36 cellular contexts compared by ENCODE assay signal in the genomic region with DNA sequence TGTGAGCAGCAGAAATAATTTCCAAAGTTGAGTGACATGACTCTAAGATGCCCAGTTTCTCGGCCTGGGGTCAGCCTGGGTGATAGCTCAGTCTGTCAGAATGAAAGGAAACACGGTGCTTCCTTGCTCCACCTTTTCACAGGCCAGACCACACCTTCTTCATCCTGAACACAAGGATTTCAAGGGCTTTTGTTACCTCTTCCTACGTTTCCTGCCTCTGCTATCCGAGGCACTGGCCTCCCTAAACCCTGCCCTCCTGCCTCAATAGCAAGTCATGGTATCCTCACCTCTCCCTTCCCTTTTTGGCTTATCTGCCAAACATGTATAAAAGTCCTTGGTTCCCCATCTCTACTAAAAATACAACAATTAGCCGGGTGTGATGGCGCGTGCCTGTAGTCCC. TPM values are rescaled to one million over a fixed set of nuclear protein-coding genes. Genes with fewer than 3 reads are reported as not detected.
"Had no signal": no experiment of that assay in that cellular context is flagged by ENCODE, and none has a peak within 500 bp of the region (broad histone marks: within the 10 kb centered on the region; RNA-seq: fewer than 3 reads in every experiment).

No MANE protein-coding gene starts in this region.

- H3K36me3 ChIP-seq: adrenal gland, colonic mucosa, esophagus muscularis mucosa, gastroesophageal sphincter had no signal

- H3K4me1 ChIP-seq: adrenal gland, body of pancreas, colonic mucosa, foreskin keratinocyte had no signal

- H3K27me3 ChIP-seq: adrenal gland, body of pancreas, colonic mucosa, esophagus muscularis mucosa, gastroesophageal sphincter had no signal

- H3K4me3 Mint-ChIP-seq: activated CD4-positive, alpha-beta memory T cell treated with anti-CD3 and anti-CD28 coated beads for 36 hours; activated CD4-positive, alpha-beta T cell treated with anti-CD3 and anti-CD28 coated beads for 36 hours; activated CD4-positive, alpha-beta T cell treated with anti-CD3 and anti-CD28 coated beads, Interleukin-2, amount 10 ng/mL, durations not matched to agents 24 days and 14 days; activated CD8-positive, alpha-beta memory T cell treated with anti-CD3 and anti-CD28 coated beads, Interleukin-2, amount 10 ng/mL, durations not matched to agents 7 days and 5 days; activated CD8-positive, alpha-beta T cell treated with anti-CD3 and anti-CD28 coated beads, Interleukin-2, amount 10 ng/mL, durations not matched to agents 7 days and 5 days; activated naive CD4-positive, alpha-beta T cell treated with anti-CD3 and anti-CD28 coated beads for 36 hours; activated naive CD4-positive, alpha-beta T cell treated with anti-CD3 and anti-CD28 coated beads, Interleukin-2, amount 50 U/mL, for 24 hours; activated naive CD8-positive, alpha-beta T cell treated with anti-CD3 and anti-CD28 coated beads for 36 hours; activated naive CD8-positive, alpha-beta T cell treated with anti-CD3 and anti-CD28 coated beads, Interleukin-2, amount 50 U/mL, for 24 hours; activated T-helper 1 cell treated with anti-CD3 and anti-CD28 coated beads, Interleukin-12 subunit alpha, Interleukin-12 subunit beta, Interleukin-2, Interleukin-4 antibody, amounts not matched to agents 30 ng/mL and 10 ng/mL and 1 ng/mL, durations not matched to agents 14 hours and 24 hours and 36 hours; T-helper 17 cell; T-helper 2 cell treated with Interferon-gamma antibody and Interleukin-4, amounts not matched to agents 5 μg/mL and 100 μg/mL, for 36 hours had no signal

- DNase-seq: activated CD4-positive, alpha-beta memory T cell treated with anti-CD3 and anti-CD28 coated beads for 36 hours; activated CD4-positive, alpha-beta T cell treated with anti-CD3 and anti-CD28 coated beads for 36 hours; activated CD4-positive, alpha-beta T cell treated with anti-CD3 and anti-CD28 coated beads, Interleukin-2, amount 10 ng/mL, durations not matched to agents 24 days and 14 days; activated CD4-positive, CD25-positive, alpha-beta regulatory T cell; activated CD4-positive, CD25-positive, alpha-beta regulatory T cell treated with anti-CD3 and anti-CD28 coated beads, Interleukin-2, amount 50 U/mL, for 72 hours; activated CD8-positive, alpha-beta memory T cell treated with anti-CD3 and anti-CD28 coated beads, Interleukin-2, amount 10 ng/mL, durations not matched to agents 7 days and 5 days; activated CD8-positive, alpha-beta memory T cell treated with anti-CD3 and anti-CD28 coated beads, Interleukin-2, amount 50 U/mL, for 4 hours; activated CD8-positive, alpha-beta T cell treated with anti-CD3 and anti-CD28 coated beads, Interleukin-2, amount 10 ng/mL, durations not matched to agents 7 days and 5 days; activated effector memory CD4-positive, alpha-beta T cell treated with anti-CD3 and anti-CD28 coated beads, Interleukin-2, amount 50 U/mL, for 16 hours; activated naive CD4-positive, alpha-beta T cell treated with anti-CD3 and anti-CD28 coated beads for 36 hours; activated naive CD8-positive, alpha-beta T cell treated with anti-CD3 and anti-CD28 coated beads for 36 hours; activated naive CD8-positive, alpha-beta T cell treated with anti-CD3 and anti-CD28 coated beads, Interleukin-2, amount 50 U/mL, for 24 hours; activated T-cell treated with anti-CD3 and anti-CD28 coated beads, Interleukin-2, amount 50 U/mL, for 1 hour; activated T-cell treated with anti-CD3 and anti-CD28 coated beads, Interleukin-2, amount 50 U/mL, for 48 hours; adrenal gland; amygdala; aorta; body of pancreas; central memory CD4-positive, alpha-beta T cell; cerebellar nuclear complex; colonic mucosa; effector memory CD4-positive, alpha-beta T cell; erythroblast; foreskin keratinocyte; T-helper 1 cell; T-helper 17 cell; T1000 had no signal

- H3K27ac Mint-ChIP-seq: activated CD4-positive, alpha-beta memory T cell treated with anti-CD3 and anti-CD28 coated beads for 36 hours; activated CD4-positive, alpha-beta T cell treated with anti-CD3 and anti-CD28 coated beads for 36 hours; activated CD4-positive, alpha-beta T cell treated with anti-CD3 and anti-CD28 coated beads, Interleukin-2, amount 10 ng/mL, durations not matched to agents 24 days and 14 days; activated CD8-positive, alpha-beta memory T cell treated with anti-CD3 and anti-CD28 coated beads, Interleukin-2, amount 10 ng/mL, durations not matched to agents 7 days and 5 days; activated CD8-positive, alpha-beta T cell treated with anti-CD3 and anti-CD28 coated beads, Interleukin-2, amount 10 ng/mL, durations not matched to agents 7 days and 5 days; activated naive CD4-positive, alpha-beta T cell treated with anti-CD3 and anti-CD28 coated beads for 36 hours; activated naive CD4-positive, alpha-beta T cell treated with anti-CD3 and anti-CD28 coated beads, Interleukin-2, amount 50 U/mL, for 24 hours; activated naive CD8-positive, alpha-beta T cell treated with anti-CD3 and anti-CD28 coated beads for 36 hours; activated naive CD8-positive, alpha-beta T cell treated with anti-CD3 and anti-CD28 coated beads, Interleukin-2, amount 50 U/mL, for 24 hours; activated T-helper 1 cell treated with anti-CD3 and anti-CD28 coated beads, Interleukin-12 subunit alpha, Interleukin-12 subunit beta, Interleukin-2, Interleukin-4 antibody, amounts not matched to agents 30 ng/mL and 10 ng/mL and 1 ng/mL, durations not matched to agents 14 hours and 24 hours and 36 hours; activated T-helper 2 cell treated with anti-CD3 and anti-CD28 coated beads, Interferon-gamma antibody, Interleukin-2, Interleukin-4, amounts not matched to agents 10 μg/mL and 5 μg/mL and 100 μg/mL, durations not matched to agents 14 hours and 24 hours and 36 hours; T-helper 17 cell; T-helper 2 cell treated with Interferon-gamma antibody and Interleukin-4, amounts not matched to agents 5 μg/mL and 100 μg/mL, for 36 hours had no signal

- H3K27me3 Mint-ChIP-seq: activated naive CD4-positive, alpha-beta T cell treated with anti-CD3 and anti-CD28 coated beads, Interleukin-2, amount 50 U/mL, for 24 hours had no signal

- H3K4me1 Mint-ChIP-seq: activated CD4-positive, alpha-beta T cell treated with anti-CD3 and anti-CD28 coated beads for 36 hours; activated CD4-positive, alpha-beta T cell treated with anti-CD3 and anti-CD28 coated beads, Interleukin-2, amount 10 ng/mL, durations not matched to agents 24 days and 14 days; activated CD8-positive, alpha-beta memory T cell treated with anti-CD3 and anti-CD28 coated beads, Interleukin-2, amount 10 ng/mL, durations not matched to agents 7 days and 5 days; activated naive CD4-positive, alpha-beta T cell treated with anti-CD3 and anti-CD28 coated beads, Interleukin-2, amount 50 U/mL, for 24 hours; activated naive CD8-positive, alpha-beta T cell treated with anti-CD3 and anti-CD28 coated beads for 36 hours; activated naive CD8-positive, alpha-beta T cell treated with anti-CD3 and anti-CD28 coated beads, Interleukin-2, amount 50 U/mL, for 24 hours had no signal

- H3K36me3 Mint-ChIP-seq: activated CD4-positive, alpha-beta memory T cell treated with anti-CD3 and anti-CD28 coated beads for 36 hours; activated CD8-positive, alpha-beta memory T cell treated with anti-CD3 and anti-CD28 coated beads, Interleukin-2, amount 10 ng/mL, durations not matched to agents 7 days and 5 days; activated naive CD4-positive, alpha-beta T cell treated with anti-CD3 and anti-CD28 coated beads, Interleukin-2, amount 50 U/mL, for 24 hours; activated naive CD8-positive, alpha-beta T cell treated with anti-CD3 and anti-CD28 coated beads for 36 hours had no signal

- ATAC-seq: activated CD4-positive, alpha-beta T cell treated with anti-CD3 and anti-CD28 coated beads for 36 hours; activated CD8-positive, alpha-beta memory T cell treated with anti-CD3 and anti-CD28 coated beads, Interleukin-2, amount 10 ng/mL, durations not matched to agents 7 days and 5 days; activated CD8-positive, alpha-beta T cell treated with anti-CD3 and anti-CD28 coated beads, Interleukin-2, amount 10 ng/mL, durations not matched to agents 7 days and 5 days; activated naive CD8-positive, alpha-beta T cell treated with anti-CD3 and anti-CD28 coated beads, Interleukin-2, amount 50 U/mL, for 24 hours; body of pancreas; foreskin keratinocyte; gastroesophageal sphincter; T-helper 17 cell had no signal

- H3K9me3 Mint-ChIP-seq: activated CD4-positive, alpha-beta memory T cell treated with anti-CD3 and anti-CD28 coated beads for 36 hours; activated CD4-positive, alpha-beta T cell treated with anti-CD3 and anti-CD28 coated beads, Interleukin-2, amount 10 ng/mL, durations not matched to agents 24 days and 14 days; activated naive CD4-positive, alpha-beta T cell treated with anti-CD3 and anti-CD28 coated beads for 36 hours; activated naive CD4-positive, alpha-beta T cell treated with anti-CD3 and anti-CD28 coated beads, Interleukin-2, amount 50 U/mL, for 24 hours; activated naive CD8-positive, alpha-beta T cell treated with anti-CD3 and anti-CD28 coated beads for 36 hours; activated naive CD8-positive, alpha-beta T cell treated with anti-CD3 and anti-CD28 coated beads, Interleukin-2, amount 50 U/mL, for 24 hours; activated T-helper 1 cell treated with anti-CD3 and anti-CD28 coated beads, Interleukin-12 subunit alpha, Interleukin-12 subunit beta, Interleukin-2, Interleukin-4 antibody, amounts not matched to agents 30 ng/mL and 10 ng/mL and 1 ng/mL, durations not matched to agents 14 hours and 24 hours and 36 hours; activated T-helper 2 cell treated with anti-CD3 and anti-CD28 coated beads, Interferon-gamma antibody, Interleukin-2, Interleukin-4, amounts not matched to agents 10 μg/mL and 5 μg/mL and 100 μg/mL, durations not matched to agents 14 hours and 24 hours and 36 hours; T-helper 2 cell treated with Interferon-gamma antibody and Interleukin-4, amounts not matched to agents 5 μg/mL and 100 μg/mL, for 36 hours had no signal

- H3K27ac ChIP-seq: adrenal gland, body of pancreas, colonic mucosa, esophagus muscularis mucosa, foreskin keratinocyte had no signal

- H3K9me3 ChIP-seq: adrenal gland, body of pancreas, colonic mucosa, esophagus muscularis mucosa, gastroesophageal sphincter had no signal

- H3K4me3 ChIP-seq: adrenal gland, body of pancreas, colonic mucosa, esophagus muscularis mucosa, gastroesophageal sphincter had no signal

RNA-seq across cellular contexts. Expression of a gene that starts 1.7 kb away (rescaled TPM):
- total RNA-seq: activated CD4-positive, alpha-beta memory T cell treated with anti-CD3 and anti-CD28 coated beads for 36 hours; activated CD4-positive, alpha-beta T cell treated with anti-CD3 and anti-CD28 coated beads for 36 hours; activated CD4-positive, alpha-beta T cell treated with anti-CD3 and anti-CD28 coated beads, Interleukin-2, amount 10 ng/mL, durations not matched to agents 24 days and 14 days; activated CD8-positive, alpha-beta memory T cell treated with anti-CD3 and anti-CD28 coated beads for 36 hours; activated CD8-positive, alpha-beta memory T cell treated with anti-CD3 and anti-CD28 coated beads, Interleukin-2, amount 10 ng/mL, durations not matched to agents 7 days and 5 days; activated CD8-positive, alpha-beta T cell treated with anti-CD3 and anti-CD28 coated beads, Interleukin-2, amount 10 ng/mL, durations not matched to agents 7 days and 5 days; activated naive CD4-positive, alpha-beta T cell treated with anti-CD3 and anti-CD28 coated beads for 36 hours; activated naive CD8-positive, alpha-beta T cell treated with anti-CD3 and anti-CD28 coated beads for 36 hours; activated T-helper 1 cell treated with anti-CD3 and anti-CD28 coated beads, Interleukin-12 subunit alpha, Interleukin-12 subunit beta, Interleukin-2, Interleukin-4 antibody, amounts not matched to agents 30 ng/mL and 10 ng/mL and 1 ng/mL, durations not matched to agents 14 hours and 24 hours and 36 hours; activated T-helper 2 cell treated with anti-CD3 and anti-CD28 coated beads, Interferon-gamma antibody, Interleukin-2, Interleukin-4, amounts not matched to agents 10 μg/mL and 5 μg/mL and 100 μg/mL, durations not matched to agents 14 hours and 24 hours and 36 hours; adrenal gland; body of pancreas; dermis microvascular lymphatic vessel endothelial cell; foreskin keratinocyte; glomerular endothelial cell; T-helper 17 cell had no signal
- polyA plus RNA-seq: aorta, foreskin keratinocyte had no signal

RNA-seq across cellular contexts. Expression of a gene that starts 4.8 kb away (rescaled TPM):
- total RNA-seq: activated CD4-positive, alpha-beta memory T cell treated with anti-CD3 and anti-CD28 coated beads for 36 hours; activated CD4-positive, alpha-beta T cell treated with anti-CD3 and anti-CD28 coated beads for 36 hours; activated CD4-positive, alpha-beta T cell treated with anti-CD3 and anti-CD28 coated beads, Interleukin-2, amount 10 ng/mL, durations not matched to agents 24 days and 14 days; activated CD8-positive, alpha-beta memory T cell treated with anti-CD3 and anti-CD28 coated beads for 36 hours; activated CD8-positive, alpha-beta memory T cell treated with anti-CD3 and anti-CD28 coated beads, Interleukin-2, amount 10 ng/mL, durations not matched to agents 7 days and 5 days; activated CD8-positive, alpha-beta T cell treated with anti-CD3 and anti-CD28 coated beads, Interleukin-2, amount 10 ng/mL, durations not matched to agents 7 days and 5 days; activated naive CD4-positive, alpha-beta T cell treated with anti-CD3 and anti-CD28 coated beads for 36 hours; activated naive CD8-positive, alpha-beta T cell treated with anti-CD3 and anti-CD28 coated beads for 36 hours; activated T-helper 1 cell treated with anti-CD3 and anti-CD28 coated beads, Interleukin-12 subunit alpha, Interleukin-12 subunit beta, Interleukin-2, Interleukin-4 antibody, amounts not matched to agents 30 ng/mL and 10 ng/mL and 1 ng/mL, durations not matched to agents 14 hours and 24 hours and 36 hours; activated T-helper 2 cell treated with anti-CD3 and anti-CD28 coated beads, Interferon-gamma antibody, Interleukin-2, Interleukin-4, amounts not matched to agents 10 μg/mL and 5 μg/mL and 100 μg/mL, durations not matched to agents 14 hours and 24 hours and 36 hours; adrenal gland; aorta; body of pancreas; colonic mucosa; dermis microvascular lymphatic vessel endothelial cell; esophagus muscularis mucosa; foreskin keratinocyte; gastroesophageal sphincter; glomerular endothelial cell; T-helper 17 cell had no signal
- polyA plus RNA-seq: adrenal gland, aorta, foreskin keratinocyte had no signal

RNA-seq across cellular contexts. Expression of a gene that starts 48.2 kb away (rescaled TPM):
- total RNA-seq: activated CD4-positive, alpha-beta memory T cell treated with anti-CD3 and anti-CD28 coated beads for 36 hours; activated CD4-positive, alpha-beta T cell treated with anti-CD3 and anti-CD28 coated beads for 36 hours; activated CD4-positive, alpha-beta T cell treated with anti-CD3 and anti-CD28 coated beads, Interleukin-2, amount 10 ng/mL, durations not matched to agents 24 days and 14 days; activated CD8-positive, alpha-beta memory T cell treated with anti-CD3 and anti-CD28 coated beads for 36 hours; activated CD8-positive, alpha-beta memory T cell treated with anti-CD3 and anti-CD28 coated beads, Interleukin-2, amount 10 ng/mL, durations not matched to agents 7 days and 5 days; activated CD8-positive, alpha-beta T cell treated with anti-CD3 and anti-CD28 coated beads, Interleukin-2, amount 10 ng/mL, durations not matched to agents 7 days and 5 days; activated naive CD4-positive, alpha-beta T cell treated with anti-CD3 and anti-CD28 coated beads for 36 hours; activated naive CD8-positive, alpha-beta T cell treated with anti-CD3 and anti-CD28 coated beads for 36 hours; activated T-helper 1 cell treated with anti-CD3 and anti-CD28 coated beads, Interleukin-12 subunit alpha, Interleukin-12 subunit beta, Interleukin-2, Interleukin-4 antibody, amounts not matched to agents 30 ng/mL and 10 ng/mL and 1 ng/mL, durations not matched to agents 14 hours and 24 hours and 36 hours; activated T-helper 2 cell treated with anti-CD3 and anti-CD28 coated beads, Interferon-gamma antibody, Interleukin-2, Interleukin-4, amounts not matched to agents 10 μg/mL and 5 μg/mL and 100 μg/mL, durations not matched to agents 14 hours and 24 hours and 36 hours; adrenal gland; aorta; body of pancreas; colonic mucosa; dermis microvascular lymphatic vessel endothelial cell; esophagus muscularis mucosa; foreskin keratinocyte; gastroesophageal sphincter; glomerular endothelial cell; T-helper 17 cell had no signal
- polyA plus RNA-seq: adrenal gland, aorta, foreskin keratinocyte had no signal

RNA-seq across cellular contexts. Expression of a gene that starts 55.6 kb away (rescaled TPM):
- total RNA-seq: activated CD4-positive, alpha-beta memory T cell treated with anti-CD3 and anti-CD28 coated beads for 36 hours; activated CD4-positive, alpha-beta T cell treated with anti-CD3 and anti-CD28 coated beads for 36 hours; activated CD4-positive, alpha-beta T cell treated with anti-CD3 and anti-CD28 coated beads, Interleukin-2, amount 10 ng/mL, durations not matched to agents 24 days and 14 days; activated CD8-positive, alpha-beta memory T cell treated with anti-CD3 and anti-CD28 coated beads for 36 hours; activated CD8-positive, alpha-beta memory T cell treated with anti-CD3 and anti-CD28 coated beads, Interleukin-2, amount 10 ng/mL, durations not matched to agents 7 days and 5 days; activated CD8-positive, alpha-beta T cell treated with anti-CD3 and anti-CD28 coated beads, Interleukin-2, amount 10 ng/mL, durations not matched to agents 7 days and 5 days; activated naive CD4-positive, alpha-beta T cell treated with anti-CD3 and anti-CD28 coated beads for 36 hours; activated naive CD8-positive, alpha-beta T cell treated with anti-CD3 and anti-CD28 coated beads for 36 hours; activated T-helper 1 cell treated with anti-CD3 and anti-CD28 coated beads, Interleukin-12 subunit alpha, Interleukin-12 subunit beta, Interleukin-2, Interleukin-4 antibody, amounts not matched to agents 30 ng/mL and 10 ng/mL and 1 ng/mL, durations not matched to agents 14 hours and 24 hours and 36 hours; activated T-helper 2 cell treated with anti-CD3 and anti-CD28 coated beads, Interferon-gamma antibody, Interleukin-2, Interleukin-4, amounts not matched to agents 10 μg/mL and 5 μg/mL and 100 μg/mL, durations not matched to agents 14 hours and 24 hours and 36 hours; adrenal gland; body of pancreas; dermis microvascular lymphatic vessel endothelial cell; foreskin keratinocyte; T-helper 17 cell had no signal
- polyA plus RNA-seq: aorta, foreskin keratinocyte had no signal
